8 cellular contexts compared by ENCODE assay signal in genomic region chr6:26123675-26124549, GRCh38. TPM values are rescaled to one million over a fixed set of nuclear protein-coding genes. Genes with fewer than 3 reads are reported as not detected.
A peak's percentile ranks its signal among the peaks of the same experiment; 100 is the strongest.
DNase-seq lines count a peak whose midpoint lies in the region; ATAC-seq and TF ChIP-seq lines count a peak whose summit lies in the region.

No MANE protein-coding gene starts in this region.

- H2AK5ac ChIP-seq in H9 (ENCODE audit: insufficient read length, low read length), result no peak overlapping the region

- H3K9me3 Mint-ChIP-seq in H9, result peaks cover 3 to 7% of the 10 kb centered on the region in 2 experiments
- H3K9me3 Mint-ChIP-seq in natural killer cell treated with Interleukin-12 subunit alpha and Interleukin-12 subunit beta and Interleukin-15 and Interleukin-18, amount 100 ng/mL, for 72 hours, result peaks cover 2% of the 10 kb centered on the region
- peaks cover 0 to 5% of the 10 kb centered on the region in 2 donors for H3K9me3 Mint-ChIP-seq in stimulated activated naive CD8-positive, alpha-beta T cell treated with anti-CD3 and anti-CD28 coated beads, Interleukin-15, amount 100 ng/mL, for 72 hours

- H4K5ac ChIP-seq in H9 (ENCODE audit: insufficient read length, low read depth, low read length), result peak overlapping the region; percentile 8

- H3K4ac ChIP-seq in H9 (ENCODE audit: low read depth, low read length), result no peak overlapping the region

- no peak overlapping the region for H3K23ac ChIP-seq in H9 (ENCODE audit: insufficient read length, low read depth, low read length)

- H2AFZ ChIP-seq in H9 (ENCODE audit: low read length), result no peak overlapping the region

- H4K91ac ChIP-seq in H9 (ENCODE audit: insufficient read length, low read depth, low read length), result no peak overlapping the region

- peak overlapping the region; percentile 97 for H3K14ac ChIP-seq in H9 (ENCODE audit: insufficient read depth, low read length)

- peak overlapping the region; percentile 92 for H3K27ac ChIP-seq in H9 (ENCODE audit: insufficient read length, low read depth, low read length)

- H3K23me2 ChIP-seq in H9 (ENCODE audit: insufficient read length, low read depth, low read length, poor library complexity, severe bottlenecking), result peaks cover 9% of the 10 kb centered on the region

- H3K9ac ChIP-seq in ES-I3 (ENCODE audit: low read depth, low read length), result peak overlapping the region; percentile 62
- peak overlapping the region; percentile 99 for H3K9ac ChIP-seq in H9 (ENCODE audit: extremely low read depth, insufficient read length, low read length)

- H3K4me2 ChIP-seq in H9 (ENCODE audit: insufficient read depth, insufficient read length, low read length), result peak overlapping the region; percentile 77

- peaks cover 28 to 35% of the 10 kb centered on the region in 2 experiments for H3K4me1 Mint-ChIP-seq in H9
- H3K4me1 Mint-ChIP-seq in natural killer cell treated with Interleukin-12 subunit alpha and Interleukin-12 subunit beta and Interleukin-15 and Interleukin-18, amount 100 ng/mL, for 72 hours (ENCODE audit: low read depth in 2 of 2), result peaks cover 52 to 58% of the 10 kb centered on the region in 2 donors
- H3K4me1 Mint-ChIP-seq in stimulated activated naive CD8-positive, alpha-beta T cell treated with anti-CD3 and anti-CD28 coated beads, Interleukin-15, amount 100 ng/mL, for 72 hours, result peaks cover 66% of the 10 kb centered on the region

- no peak overlapping the region for H2BK12ac ChIP-seq in H9 (ENCODE audit: insufficient read length, low read depth, low read length)

- TF ChIP-seq CTCF in H9 (conservative IDR thresholded peaks at IDR 0.05), result no peak
- no peak for TF ChIP-seq CTCF in fibroblast of the aortic adventitia (IDR thresholded peaks at IDR 0.05; ENCODE audit: insufficient read depth, low read length)

- H3K36me3 Mint-ChIP-seq in H9 (ENCODE audit: insufficient read depth in 1 of 3, low read depth in 3 of 3), result peaks cover 4 to 15% (median 9%) of the 10 kb centered on the region in 3 experiments
- H3K36me3 Mint-ChIP-seq in natural killer cell treated with Interleukin-12 subunit alpha and Interleukin-12 subunit beta and Interleukin-15 and Interleukin-18, amount 100 ng/mL, for 72 hours, result peaks cover 28% of the 10 kb centered on the region

- no CpG with 5 or more reads among the region's 54 CpGs for WGBS in H9 (ENCODE audit: extremely low coverage, insufficient read length, low lambda C conversion rate)

- peak; percentile 91 to 92 for ATAC-seq in natural killer cell treated with Interleukin-12 subunit alpha and Interleukin-12 subunit beta and Interleukin-15 and Interleukin-18, amount 100 ng/mL, for 72 hours
- peak; percentile 80 for ATAC-seq in stimulated activated naive CD8-positive, alpha-beta T cell treated with anti-CD3 and anti-CD28 coated beads, Interleukin-15, amount 100 ng/mL, for 72 hours

- H3K4me3 ChIP-seq in fibroblast of the aortic adventitia (ENCODE audit: low read depth, low read length), result peak overlapping the region; percentile 94

- no peaks in the 10 kb centered on the region for H3K36me3 ChIP-seq in ES-I3 (ENCODE audit: insufficient read depth, low read length)

- no peak overlapping the region for H3K56ac ChIP-seq in H9 (ENCODE audit: insufficient read length, low read depth, low read length)

- no peak overlapping the region for H2BK15ac ChIP-seq in H9 (ENCODE audit: low read depth, low read length)

- no peaks in the 10 kb centered on the region for H3K79me1 ChIP-seq in H9 (ENCODE audit: insufficient read depth, low read depth, low read length, poor library complexity, severe bottlenecking)

- H3K27ac Mint-ChIP-seq in H9, result peak overlapping the region; percentile 99 to 100 (median 100)
- H3K27ac Mint-ChIP-seq in natural killer cell treated with Interleukin-12 subunit alpha and Interleukin-12 subunit beta and Interleukin-15 and Interleukin-18, amount 100 ng/mL, for 72 hours, result peak overlapping the region; percentile 99 to 100
- peak overlapping the region; percentile 100 for H3K27ac Mint-ChIP-seq in stimulated activated naive CD8-positive, alpha-beta T cell treated with anti-CD3 and anti-CD28 coated beads, Interleukin-15, amount 100 ng/mL, for 72 hours

- no peaks in the 10 kb centered on the region for H3K27me3 ChIP-seq in H9 (ENCODE audit: insufficient read depth, low read length)

- H2BK5ac ChIP-seq in H9 (ENCODE audit: insufficient read length, low read length), result no peak overlapping the region

- H3T11ph ChIP-seq in H9 (ENCODE audit: low read length), result no peak overlapping the region

- H3K18ac ChIP-seq in H9 (ENCODE audit: insufficient read length, low read depth, low read length), result peak overlapping the region; percentile 96

- peak overlapping the region; percentile 99 to 100 for H3K4me3 Mint-ChIP-seq in H9
- H3K4me3 Mint-ChIP-seq in natural killer cell treated with Interleukin-12 subunit alpha and Interleukin-12 subunit beta and Interleukin-15 and Interleukin-18, amount 100 ng/mL, for 72 hours, result peak overlapping the region; percentile 97
- peak overlapping the region; percentile 91 to 99 for H3K4me3 Mint-ChIP-seq in stimulated activated naive CD8-positive, alpha-beta T cell treated with anti-CD3 and anti-CD28 coated beads, Interleukin-15, amount 100 ng/mL, for 72 hours

- no peaks in the 10 kb centered on the region for H4K20me1 ChIP-seq in H9 (ENCODE audit: control insufficient read depth, insufficient read depth, insufficient read length)

- H3K4me1 ChIP-seq in ES-I3 (ENCODE audit: insufficient read depth, low read length), result peaks cover 7% of the 10 kb centered on the region; the same call in 1 of the 2 replicates
- H3K4me1 ChIP-seq in H9 (ENCODE audit: insufficient read depth, low read length), result no peaks in the 10 kb centered on the region

- no peak overlapping the region for H2BK20ac ChIP-seq in H9 (ENCODE audit: low read depth, low read length, poor library complexity, severe bottlenecking)

- H3K9me3 ChIP-seq in ES-I3 (ENCODE audit: control insufficient read depth, insufficient read depth, low read length) (no peaks in the 10 kb centered on the region), H9 (ENCODE audit: control insufficient read depth, low read depth, low read length) (no peaks in the 10 kb centered on the region)

- no peak overlapping the region for H2BK120ac ChIP-seq in H9 (ENCODE audit: low read depth, low read length, poor library complexity, severe bottlenecking)

- peaks cover 8% of the 10 kb centered on the region; the same call in 1 of the 2 replicates for H3K27me3 Mint-ChIP-seq in H9 (ENCODE audit: low read depth)
- no peaks in the 10 kb centered on the region for H3K27me3 Mint-ChIP-seq in natural killer cell treated with Interleukin-12 subunit alpha and Interleukin-12 subunit beta and Interleukin-15 and Interleukin-18, amount 100 ng/mL, for 72 hours
- no peaks in the 10 kb centered on the region for H3K27me3 Mint-ChIP-seq in stimulated activated naive CD8-positive, alpha-beta T cell treated with anti-CD3 and anti-CD28 coated beads, Interleukin-15, amount 100 ng/mL, for 72 hours

- TF ChIP-seq POLR2A in Raji (IDR thresholded peaks at IDR 0.05; ENCODE audit: insufficient read depth, low read depth, low read length), result peak; percentile 77

- H4K8ac ChIP-seq in H9 (replicated peaks; ENCODE audit: insufficient read length, low read depth, low read length), result no peak overlapping the region

- peaks cover 6% of the 10 kb centered on the region; the same call in 1 of the 2 replicates for H3K79me2 ChIP-seq in H9 (ENCODE audit: insufficient read depth, low read length)

- DNase-seq in H9 (peak; percentile 89), M059J (ENCODE audit: low read depth) (peak; percentile 100), activated gamma-delta T cell (lab: John Stamatoyannopoulos, UW) (peak; percentile 41), fibroblast of the aortic adventitia (ENCODE audit: low read depth) (peak; percentile 100)
- DNase-seq in natural killer cell treated with Interleukin-12 subunit alpha and Interleukin-12 subunit beta and Interleukin-15 and Interleukin-18, amount 100 ng/mL, for 72 hours (ENCODE audit: low spot score), result peak; percentile 90
- peak; percentile 94 to 96 for DNase-seq in stimulated activated naive CD8-positive, alpha-beta T cell treated with anti-CD3 and anti-CD28 coated beads, Interleukin-15, amount 100 ng/mL, for 72 hours

RNA-seq across cellular contexts. Expression of gene HFE, which starts 36.7 kb away (rescaled TPM):
- total RNA-seq in H9 (2021), result 0.29 and 0.98 TPM in 2 replicates
- total RNA-seq in M059J (2014; rRNA removed; shearing (Covaris generic)), result 16.9 and 20.6 TPM in 2 replicates
- 7.4 and 9.0 TPM in 2 replicates for total RNA-seq in fibroblast of the aortic adventitia (ENCODE audit: low replicate concordance)
- 1 to 10 TPM in 1 of 2 donors, under 1 TPM in 1; 0.62 to 1.5 TPM for total RNA-seq in natural killer cell treated with Interleukin-12 subunit alpha and Interleukin-12 subunit beta and Interleukin-15 and Interleukin-18, amount 100 ng/mL, for 72 hours

Comparison
In these comparisons a context has a peak if more than half of its experiments do, and no peak if none do; other contexts are left out.
1. Peak in every context shown above with its lines: DNase-seq, ATAC-seq, H3K4me3 ChIP-seq and H3K27ac ChIP-seq.
2. DNase-seq: peak in every context shown above with its lines; median percentile 100 in M059J; 100 in fibroblast of the aortic adventitia; 95 in stimulated activated naive CD8-positive, alpha-beta T cell treated with anti-CD3 and anti-CD28 coated beads, Interleukin-15, amount 100 ng/mL, for 72 hours; 90 in natural killer cell treated with Interleukin-12 subunit alpha and Interleukin-12 subunit beta and Interleukin-15 and Interleukin-18, amount 100 ng/mL, for 72 hours; 89 in H9; 41 in activated gamma-delta T cell.